Comparison of ENCODE assay signal across 1 cellular context in the genomic region with DNA sequence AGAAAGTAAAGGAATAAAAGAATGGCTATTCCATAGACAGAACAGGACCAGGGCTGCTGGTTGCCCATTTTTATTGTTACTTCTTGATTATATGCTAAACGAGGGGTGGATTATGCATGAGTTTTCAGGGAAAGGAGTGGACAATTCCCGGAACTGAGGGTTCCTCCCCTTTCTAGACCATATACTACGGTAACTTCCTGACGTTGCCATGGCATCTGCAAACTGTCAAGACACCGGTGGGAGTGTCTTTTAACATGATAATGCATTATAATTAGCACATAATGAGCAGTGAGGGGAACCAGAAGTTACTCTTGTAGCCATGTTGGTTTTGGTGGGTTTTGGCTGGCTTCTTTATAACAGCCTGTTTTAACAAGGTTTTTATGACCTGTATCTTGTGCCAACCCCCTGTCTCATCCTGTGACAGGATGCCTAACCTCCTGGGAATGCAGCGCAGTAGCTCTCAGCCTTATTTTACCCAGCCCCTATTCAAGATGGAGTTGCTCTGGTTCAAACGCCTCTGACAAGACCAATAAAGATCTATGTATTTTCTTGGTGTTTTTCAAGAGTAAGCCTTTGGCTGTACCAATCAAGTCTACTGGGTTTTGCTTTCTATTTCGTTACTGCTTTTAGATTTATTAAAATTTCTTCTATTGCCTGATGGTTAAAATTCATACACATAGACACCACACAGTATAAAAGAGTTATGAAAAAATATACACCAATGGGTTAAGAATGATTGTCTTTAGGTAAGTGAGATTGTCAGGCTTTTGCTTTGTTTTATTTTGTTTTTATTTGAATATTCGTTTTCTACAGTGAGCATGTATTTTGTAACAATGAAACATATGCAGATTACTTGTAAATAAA.
TF ChIP-seq lines count a peak whose summit lies in the region.

No MANE protein-coding gene starts in this region.

TF ChIP-seq in GM23338, 12 proteins besides CTCF, POLR2A, EP300 and RAD21 (continued from another document):
- no peak for TF ChIP-seq REST (IDR thresholded peaks at IDR 0.05; ENCODE audit: unreplicated experiment)
- TF ChIP-seq ZNF114 (CRISPR knock-in tag; IDR thresholded peaks at IDR 0.05) = no peak
- no peak for TF ChIP-seq ZNF462 (CRISPR knock-in tag; IDR thresholded peaks at IDR 0.05)
- TF ChIP-seq STAT1 (IDR thresholded peaks at IDR 0.05; ENCODE audit: unreplicated experiment) = no peak
- TF ChIP-seq JUNB (IDR thresholded peaks at IDR 0.05; ENCODE audit: unreplicated experiment) = no peak
- no peak for TF ChIP-seq ETS1 (IDR thresholded peaks at IDR 0.05)
- TF ChIP-seq NANOG (IDR thresholded peaks at IDR 0.05; ENCODE audit: borderline replicate concordance) = no peak
- no peak for TF ChIP-seq POLR2AphosphoS5 (IDR thresholded peaks at IDR 0.05; ENCODE audit: low read depth)
- TF ChIP-seq EZH2 (IDR thresholded peaks at IDR 0.05; ENCODE audit: low read depth, unreplicated experiment) = no peak
